11 cellular contexts compared by ENCODE assay signal in genomic region chr11:122837528-122838346, GRCh38. TPM values are rescaled to one million over a fixed set of nuclear protein-coding genes. Genes with fewer than 3 reads are reported as not detected.
"Had no signal": no experiment of that assay in that cellular context is flagged by ENCODE, and none has a peak within 500 bp of the region (broad histone marks: within the 10 kb centered on the region; RNA-seq: fewer than 3 reads in every experiment).

No MANE protein-coding gene starts in this region.

- DNase-seq: activated CD4-positive, alpha-beta memory T cell treated with anti-CD3 and anti-CD28 coated beads, Interleukin-2, amount 10 ng/mL, durations not matched to agents 7 days and 5 days; caudate nucleus; effector memory CD4-positive, alpha-beta T cell; kidney glomerular epithelial cell; pancreas; retina had no signal

- FAIRE-seq: pancreas had no signal

- H3K27me3 ChIP-seq: tibial nerve had no signal

- H3K4me3 ChIP-seq: coronary artery, gastroesophageal sphincter, pancreas, tibial nerve had no signal

- H3K4me1 ChIP-seq: gastroesophageal sphincter, pancreas, tibial nerve had no signal

- H3K27ac ChIP-seq: coronary artery, epithelial cell of prostate, gastroesophageal sphincter, pancreas, tibial nerve had no signal

- H3K9me3 Mint-ChIP-seq: activated CD4-positive, alpha-beta memory T cell treated with anti-CD3 and anti-CD28 coated beads, Interleukin-2, amount 10 ng/mL, durations not matched to agents 7 days and 5 days had no signal

- H3K36me3 ChIP-seq: gastroesophageal sphincter, pancreas, tibial nerve had no signal

- H3K27ac Mint-ChIP-seq: activated CD4-positive, alpha-beta memory T cell treated with anti-CD3 and anti-CD28 coated beads, Interleukin-2, amount 10 ng/mL, durations not matched to agents 7 days and 5 days had no signal

- H3K4me3 Mint-ChIP-seq: activated CD4-positive, alpha-beta memory T cell treated with anti-CD3 and anti-CD28 coated beads, Interleukin-2, amount 10 ng/mL, durations not matched to agents 7 days and 5 days had no signal

RNA-seq across cellular contexts. Expression of gene CRTAM, which starts 0.6 kb away (rescaled TPM):
- total RNA-seq: gastroesophageal sphincter, mesenteric fat pad had no signal
- polyA plus RNA-seq: pancreas had no signal
